Comparison of ENCODE assay signal across 9 cellular contexts in the genomic region with DNA sequence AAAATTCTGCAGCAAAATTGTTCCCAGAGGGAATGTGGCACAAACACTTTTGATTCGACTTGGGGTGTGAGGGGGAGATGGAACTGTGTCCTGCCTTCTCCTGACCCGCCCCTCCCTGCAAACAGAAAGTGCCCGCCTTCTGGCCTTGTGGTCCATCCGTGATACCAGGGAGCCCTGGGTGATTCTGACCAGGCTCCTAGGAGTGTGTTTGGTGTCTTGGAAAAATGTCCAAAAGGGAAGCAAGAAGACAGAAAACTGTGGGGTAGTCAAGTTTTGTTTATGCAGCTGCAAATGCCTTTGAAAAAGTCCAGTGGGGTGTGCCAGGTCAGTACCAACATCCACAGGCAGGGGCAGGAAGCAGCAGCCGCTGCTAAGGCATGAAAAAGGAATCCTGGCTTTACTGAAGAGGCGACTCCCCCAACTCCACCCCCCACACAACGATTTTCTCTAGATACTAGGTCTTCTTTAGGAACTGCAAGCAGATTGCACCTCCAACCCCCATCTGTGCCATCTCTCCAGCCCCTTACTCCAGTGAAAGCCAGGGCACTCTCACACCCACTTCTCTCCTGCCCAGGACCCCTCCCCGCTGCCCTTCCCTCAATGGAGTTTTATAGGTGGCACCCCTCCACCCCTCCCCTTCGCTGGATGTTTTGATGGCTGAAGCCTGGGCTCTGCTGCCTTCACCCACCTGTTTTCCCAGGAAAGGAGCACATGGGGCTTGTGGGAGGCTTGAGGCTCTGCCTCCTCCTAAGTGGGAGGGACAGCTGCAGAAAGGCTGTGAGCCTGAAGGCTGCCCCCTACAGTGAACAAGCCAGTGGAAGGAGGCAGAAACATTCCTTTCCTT.
DNase-seq lines count a peak whose midpoint lies in the region; ATAC-seq and TF ChIP-seq lines count a peak whose summit lies in the region.
"Had no signal": no experiment of that assay in that cellular context is flagged by ENCODE, and none has a peak within 500 bp of the region (broad histone marks: within the 10 kb centered on the region; RNA-seq: fewer than 3 reads in every experiment).

No MANE protein-coding gene starts in this region.

- TF ChIP-seq CTCF in Calu3 (IDR thresholded peaks at IDR 0.05; ENCODE audit: unreplicated experiment) (peak; percentile 45), ovary (IDR thresholded peaks at IDR 0.05) (peak in 1 of 3 donors; percentile 17)

- no peak overlapping the region for H2AK5ac ChIP-seq in neuronal stem cell (ENCODE audit: low read depth, low read length)

- CTCF ChIA-PET in Calu3 (lab: Charles Lee): no interaction called here
- CTCF ChIA-PET in activated naive CD4-positive, alpha-beta T cell treated with anti-CD3 and anti-CD28 coated beads, Interleukin-2, amount 10 ng/mL, durations not matched to agents 7 days and 5 days (lab: Charles Lee): interaction anchor here (0.6 kb wide), 1 partner anchor 54 kb away, joined by 3 read pairs; no protein-coding TSS in a partner anchor

- H2BK120ac ChIP-seq in neuronal stem cell (ENCODE audit: low read depth, low read length): no peak overlapping the region

- intact Hi-C loops in Calu3 (cut with micrococcal nuclease; ENCODE audit: unreplicated experiment): no loop called here
- intact Hi-C loops in ovary (cut with DNase I): loop anchor here in 1 of 4 donors (10.0 kb wide), 1 partner anchor 139 kb away; no protein-coding TSS in a partner anchor

- H3K36me3 Mint-ChIP-seq in Calu3 (ENCODE audit: insufficient read depth, unreplicated experiment): no peaks in the 10 kb centered on the region
- H3K36me3 Mint-ChIP-seq in activated naive CD4-positive, alpha-beta T cell treated with anti-CD3 and anti-CD28 coated beads, Interleukin-2, amount 10 ng/mL, durations not matched to agents 7 days and 5 days: no peaks in the 10 kb centered on the region

- H2AFZ ChIP-seq in neuronal stem cell (ENCODE audit: low read length): peak overlapping the region; percentile 81

- H3K4ac ChIP-seq in neuronal stem cell (ENCODE audit: low read length): no peak overlapping the region

- no peak overlapping the region for H2BK12ac ChIP-seq in neuronal stem cell (ENCODE audit: low read length)

- H3K27ac Mint-ChIP-seq in Calu3 (ENCODE audit: unreplicated experiment): no peak overlapping the region
- H3K27ac Mint-ChIP-seq in activated naive CD4-positive, alpha-beta T cell treated with anti-CD3 and anti-CD28 coated beads, Interleukin-2, amount 10 ng/mL, durations not matched to agents 7 days and 5 days: no peak overlapping the region

- H3K27ac ChIP-seq in ectodermal cell (ENCODE audit: insufficient read depth, low read depth, low read length, poor library complexity, severe bottlenecking) (peak overlapping the region; percentile 66), neuronal stem cell (replicated peaks; ENCODE audit: low read length) (peak overlapping the region; percentile 15), ovary (no peak overlapping the region)

- no peak for TF ChIP-seq POLR2A in ovary (IDR thresholded peaks at IDR 0.05)

- DNase-seq in Calu3: peak; percentile 25
- DNase-seq in NCI-H226: peak; percentile 71
- DNase-seq in neuronal stem cell (ENCODE audit: low spot score): no peak
- DNase-seq in activated naive CD4-positive, alpha-beta T cell treated with anti-CD3 and anti-CD28 coated beads, Interleukin-2, amount 10 ng/mL, durations not matched to agents 7 days and 5 days: no peak
- no peak for DNase-seq in ovary

- H3K4me3 ChIP-seq in ectodermal cell (ENCODE audit: insufficient read depth, low read depth, low read length) (no peak overlapping the region), neuronal stem cell (ENCODE audit: low read length in 2 of 2) (no peak overlapping the region), ovary (no peak overlapping the region)

- BruUV-seq in Calu3 (replicated peaks; lab: Mats Ljungman, UMichigan): no TSS peak

- H3K4me1 ChIP-seq in ectodermal cell (ENCODE audit: control insufficient read depth, insufficient read depth, low read length) (peaks cover 41% of the 10 kb centered on the region), neuronal stem cell (ENCODE audit: control insufficient read depth in 2 of 2, insufficient read depth in 1 of 2, low read depth in 1 of 2, low read length in 2 of 2) (peaks cover 20 to 23% of the 10 kb centered on the region in 2 donors), ovary (ENCODE audit: insufficient read depth) (peaks cover 11% of the 10 kb centered on the region)

- H3K9me3 Mint-ChIP-seq in Calu3 (ENCODE audit: low read depth, unreplicated experiment): no peaks in the 10 kb centered on the region
- H3K9me3 Mint-ChIP-seq in activated naive CD4-positive, alpha-beta T cell treated with anti-CD3 and anti-CD28 coated beads, Interleukin-2, amount 10 ng/mL, durations not matched to agents 7 days and 5 days: no peaks in the 10 kb centered on the region
- H3K9me3 Mint-ChIP-seq: central memory CD8-positive, alpha-beta T cell had no signal

- no peak overlapping the region for H2BK5ac ChIP-seq in neuronal stem cell (ENCODE audit: low read length)

- no peak overlapping the region for H3K9ac ChIP-seq in neuronal stem cell (ENCODE audit: low read depth, low read length, poor library complexity)

- no peak overlapping the region for H3K23ac ChIP-seq in neuronal stem cell (ENCODE audit: low read depth, low read length, poor library complexity)

- H3K9me3 ChIP-seq in ectodermal cell (ENCODE audit: control insufficient read depth, low read length): no peaks in the 10 kb centered on the region
- no peaks in the 10 kb centered on the region for H3K9me3 ChIP-seq in neuronal stem cell (replicated peaks in 1 of 2; ENCODE audit: control insufficient read depth in 2 of 2, insufficient read depth in 1 of 2, low read depth in 1 of 2, low read length in 2 of 2)
- H3K9me3 ChIP-seq in ovary: no peaks in the 10 kb centered on the region

- peaks cover 67% of the 10 kb centered on the region for H3K27me3 Mint-ChIP-seq in Calu3 (ENCODE audit: unreplicated experiment)
- H3K27me3 Mint-ChIP-seq in activated naive CD4-positive, alpha-beta T cell treated with anti-CD3 and anti-CD28 coated beads, Interleukin-2, amount 10 ng/mL, durations not matched to agents 7 days and 5 days: peaks cover 48% of the 10 kb centered on the region
- H3K27me3 Mint-ChIP-seq: central memory CD8-positive, alpha-beta T cell had no signal

- H3K18ac ChIP-seq in neuronal stem cell (ENCODE audit: low read length): peak overlapping the region; percentile 11

- H3K27me3 ChIP-seq in ectodermal cell (ENCODE audit: control insufficient read depth, insufficient read depth, low read length, poor library complexity, severe bottlenecking) (no peaks in the 10 kb centered on the region), neuronal stem cell (ENCODE audit: control insufficient read depth in 3 of 3, insufficient read depth in 3 of 3, low read depth in 1 of 3, low read length in 3 of 3) (no peaks in the 10 kb centered on the region), ovary (no peaks in the 10 kb centered on the region)

- H4K91ac ChIP-seq in neuronal stem cell (ENCODE audit: low read depth, low read length, poor library complexity): no peak overlapping the region

- H3K79me1 ChIP-seq in neuronal stem cell (ENCODE audit: low read depth, low read length): no peaks in the 10 kb centered on the region

- H3K36me3 ChIP-seq in ectodermal cell (ENCODE audit: control insufficient read depth, insufficient read depth, low read length) (no peaks in the 10 kb centered on the region), neuronal stem cell (replicated peaks in 1 of 2; ENCODE audit: control insufficient read depth in 2 of 2, insufficient read depth in 2 of 2, low read length in 2 of 2) (no peaks in the 10 kb centered on the region), ovary (no peaks in the 10 kb centered on the region)

- no peaks in the 10 kb centered on the region for H3K4me1 Mint-ChIP-seq in Calu3 (ENCODE audit: low read depth, unreplicated experiment)
- H3K4me1 Mint-ChIP-seq in activated naive CD4-positive, alpha-beta T cell treated with anti-CD3 and anti-CD28 coated beads, Interleukin-2, amount 10 ng/mL, durations not matched to agents 7 days and 5 days: peaks cover 19% of the 10 kb centered on the region

- H3K14ac ChIP-seq in neuronal stem cell (ENCODE audit: low read length): no peak overlapping the region

- ATAC-seq in esophagus mucosa (no peak), HG03095 (IDR thresholded peaks at IDR 0.05; ENCODE audit: unreplicated experiment) (no peak)

- no peak overlapping the region for H3K4me3 Mint-ChIP-seq in Calu3 (ENCODE audit: low read depth, unreplicated experiment)
- H3K4me3 Mint-ChIP-seq in activated naive CD4-positive, alpha-beta T cell treated with anti-CD3 and anti-CD28 coated beads, Interleukin-2, amount 10 ng/mL, durations not matched to agents 7 days and 5 days: no peak overlapping the region
- H3K4me3 Mint-ChIP-seq: central memory CD8-positive, alpha-beta T cell had no signal

- 60% methylated on average over 9 of the region's 9 CpGs for WGBS in ectodermal cell, 2 experiments
- no CpG with 5 or more reads among the region's 9 CpGs for WGBS in neuronal stem cell (ENCODE audit: extremely low coverage in 2 of 2, insufficient read length in 2 of 2, insufficient replicate concordance in 1 of 2), 2 donors
- 26 to 34% (median 28%) methylated on average over 9 of the region's 9 CpGs for WGBS in ovary, 3 donors

- H4K8ac ChIP-seq in neuronal stem cell (ENCODE audit: low read depth, low read length): no peak overlapping the region

- no peak overlapping the region for H3K4me2 ChIP-seq in neuronal stem cell (ENCODE audit: insufficient read depth, low read length, poor library complexity, severe bottlenecking)

- no peak for TF ChIP-seq EP300 in ovary (IDR thresholded peaks at IDR 0.05)

- H2BK15ac ChIP-seq in neuronal stem cell (ENCODE audit: low read length): peak overlapping the region; percentile 30

Comparison
In these comparisons a context has a peak if more than half of its experiments do, and no peak if none do; other contexts are left out.
1. DNase-seq: peak in Calu3 (single experiment) and NCI-H226 (single experiment); none in neuronal stem cell (single experiment), activated naive CD4-positive, alpha-beta T cell treated with anti-CD3 and anti-CD28 coated beads, Interleukin-2, amount 10 ng/mL, durations not matched to agents 7 days and 5 days (single experiment) and ovary (0 of 5).
2. H3K27ac ChIP-seq: peak in ectodermal cell (single experiment) and neuronal stem cell (single experiment); none in ovary (0 of 2).